ENCODE assay signal across 23 cellular contexts in genomic region chr3:52857108-52857507, GRCh38. TPM values are rescaled to one million over a fixed set of nuclear protein-coding genes. Genes with fewer than 3 reads are reported as not detected.
"Had no signal": no experiment of that assay in that cellular context is flagged by ENCODE, and none has a peak within 500 bp of the region (broad histone marks: within the 10 kb centered on the region; RNA-seq: fewer than 3 reads in every experiment).

No MANE protein-coding gene starts in this region.

- DNase-seq: colonic mucosa; effector CD4-positive, alpha-beta T cell; foreskin melanocyte; head of caudate nucleus; left colon; mammary epithelial cell; mucosa of descending colon; naive thymus-derived CD8-positive, alpha-beta T cell; retina; stimulated activated CD4-positive, alpha-beta T cell treated with anti-CD3 and anti-CD28 coated beads, Interleukin-2, amount 100 ng/mL, for 24 hours; stimulated activated CD4-positive, alpha-beta T cell treated with anti-CD3 and anti-CD28 coated beads, Interleukin-4, amount 100 ng/mL, for 4 hours; stimulated activated naive CD4-positive, alpha-beta T cell treated with Interleukin-2 at 50 U/mL for 16 hours; thyroid gland; uterus had no signal

- H3K4me1 ChIP-seq: colonic mucosa, suprapubic skin, thyroid gland, uterus had no signal

- FAIRE-seq: pancreas had no signal

- H3K27me3 ChIP-seq: colonic mucosa, hepatocyte, pancreas, suprapubic skin, thyroid gland, uterus had no signal

- H3K27ac Mint-ChIP-seq: naive thymus-derived CD8-positive, alpha-beta T cell; progenitor cell of endocrine pancreas; type B pancreatic cell had no signal

- H3K4me3 ChIP-seq: colonic mucosa, hepatocyte, mucosa of descending colon, pancreas, suprapubic skin, thyroid gland, uterus had no signal

- ATAC-seq: left colon; mucosa of descending colon; naive thymus-derived CD8-positive, alpha-beta T cell; sciatic nerve had no signal

- H3K36me3 ChIP-seq: colonic mucosa, pancreas, uterus had no signal

- H3K9me3 Mint-ChIP-seq: naive thymus-derived CD8-positive, alpha-beta T cell; type B pancreatic cell had no signal

- H3K27me3 Mint-ChIP-seq: naive thymus-derived CD8-positive, alpha-beta T cell; progenitor cell of endocrine pancreas; type B pancreatic cell had no signal

- H3K27ac ChIP-seq: colonic mucosa, hepatocyte, suprapubic skin, thyroid gland, uterus had no signal

- H3K9me3 ChIP-seq: colonic mucosa, mucosa of descending colon, pancreas, suprapubic skin, thyroid gland, uterus had no signal

- H3K4me3 Mint-ChIP-seq: naive thymus-derived CD8-positive, alpha-beta T cell; type B pancreatic cell had no signal

RNA-seq across cellular contexts. Expression of gene MUSTN1, which starts 22.3 kb away (rescaled TPM):
- total RNA-seq: dermis microvascular lymphatic vessel endothelial cell, kidney epithelial cell, mammary epithelial cell, progenitor cell of endocrine pancreas had no signal
- polyA plus RNA-seq: neural cell had no signal
